7 cellular contexts compared by ENCODE assay signal in genomic region chrX:81201692-81202412, GRCh38. TPM values are rescaled to one million over a fixed set of nuclear protein-coding genes. Genes with fewer than 3 reads are reported as not detected.
DNase-seq lines count a peak whose midpoint lies in the region; ATAC-seq and TF ChIP-seq lines count a peak whose summit lies in the region.

HMGN5 (minus strand) TSS chrX:81201913; CDS start chrX:81121549, 80,364 bp downstream.
SH3BGRL (plus strand) TSS chrX:81202102; CDS start chrX:81202201, 99 bp downstream.

- H3K36me3 ChIP-seq in liver (ENCODE audit: control insufficient read depth in 4 of 4, insufficient read depth in 3 of 4, low read depth in 1 of 4, low read length in 3 of 4): no peaks in the 10 kb centered on the region

- no peak for TF ChIP-seq RAD21 in liver (IDR thresholded peaks at IDR 0.05)

- H3K4me3 ChIP-seq in dorsolateral prefrontal cortex (peak within 1 kb of the TSS; percentile 34 to 82 (median 63)), liver (ENCODE audit: low read depth in 1 of 3, low read length in 3 of 3) (peak within 1 kb of the TSS; percentile 55 to 67 (median 62))

- DNase-seq in NCI-H510A (lab: John Stamatoyannopoulos, UW): peak; percentile 29
- peak; percentile 55 to 59 for DNase-seq in activated CD4-positive, alpha-beta T cell treated with anti-CD3 and anti-CD28 coated beads, Interleukin-2, amount 50 U/mL, for 4 hours
- peak; percentile 19 to 79 (median 68) for DNase-seq in dorsolateral prefrontal cortex
- peak; percentile 60 for DNase-seq in stimulated activated CD4-positive, alpha-beta T cell treated with anti-CD3 and anti-CD28 coated beads, Interleukin-4, amount 100 ng/mL, for 1 hour

- intact Hi-C loops in dorsolateral prefrontal cortex (cut with DNase I): loop anchor here in 1 of 2 donors (10.0 kb wide), 1 partner anchor 53 kb away; no protein-coding TSS in a partner anchor

- ATAC-seq in GM18508 (IDR thresholded peaks at IDR 0.05; ENCODE audit: insufficient read depth, unreplicated experiment) (peak; percentile 73), HG02884 (IDR thresholded peaks at IDR 0.05; ENCODE audit: unreplicated experiment) (peak; percentile 90)

- H3K9me3 ChIP-seq in liver (ENCODE audit: control insufficient read depth in 4 of 4, low read length in 3 of 4): no peaks in the 10 kb centered on the region

- WGBS in liver: under 1% methylated on average over 22 of the region's 22 CpGs

- H3K27ac ChIP-seq in dorsolateral prefrontal cortex (peak within 1 kb of the TSS in 56 of 59 donors; percentile 20 to 91 (median 76)), liver (ENCODE audit: low read depth in 1 of 2, low read length in 2 of 2) (peak within 1 kb of the TSS; percentile 31 to 56)

- H3K9ac ChIP-seq in liver (ENCODE audit: low read depth in 1 of 2, low read length in 2 of 2): peak within 1 kb of the TSS; percentile 34 to 87

- TF ChIP-seq CTCF in dorsolateral prefrontal cortex (IDR thresholded peaks at IDR 0.05 in 54 of 56, conservative IDR thresholded peaks at IDR 0.05 in 2 of 56; ENCODE audit: low read depth in 1 of 56, partially characterized antibody in 56 of 56) (peak in 3 of 56 donors; percentile 7 to 23 (median 11)), liver (IDR thresholded peaks at IDR 0.05; ENCODE audit: low read depth, low read length, missing input control) (no peak)

- H3K27me3 ChIP-seq in dorsolateral prefrontal cortex: peaks cover 0 to 26% (median 0%) of the 10 kb centered on the region in 45 donors
- no peaks in the 10 kb centered on the region for H3K27me3 ChIP-seq in liver (ENCODE audit: control insufficient read depth in 4 of 4, insufficient read depth in 4 of 4, low read length in 3 of 4)

- peaks cover 0 to 3% (median 0%) of the 10 kb centered on the region in 4 donors for H3K4me1 ChIP-seq in liver (ENCODE audit: control insufficient read depth in 4 of 4, insufficient read depth in 4 of 4, low read length in 3 of 4)

TF ChIP-seq in liver, 16 proteins besides CTCF, POLR2A, EP300 and RAD21:
- TF ChIP-seq HNF4A (conservative IDR thresholded peaks at IDR 0.05) (no peak), ZBTB33 (IDR thresholded peaks at IDR 0.05) (peak; percentile 98), NR2F2 (IDR thresholded peaks at IDR 0.05) (no peak), MAX (IDR thresholded peaks at IDR 0.05) (no peak), YY1 (IDR thresholded peaks at IDR 0.05) (peak; percentile 26), TAF1 (conservative IDR thresholded peaks at IDR 0.05) (peak; percentile 28), SP1 (IDR thresholded peaks at IDR 0.05) (no peak), REST (IDR thresholded peaks at IDR 0.05) (no peak), FOXA1 (IDR thresholded peaks at IDR 0.05) (no peak), RXRA (IDR thresholded peaks at IDR 0.05) (no peak), ATF3 (IDR thresholded peaks at IDR 0.05) (no peak), JUND (IDR thresholded peaks at IDR 0.05) (no peak), HNF4G (IDR thresholded peaks at IDR 0.05) (no peak), EGR1 (IDR thresholded peaks at IDR 0.05; ENCODE audit: low read depth in 2 of 2) (no peak), FOXA2 (IDR thresholded peaks at IDR 0.05) (no peak), GABPA (IDR thresholded peaks at IDR 0.05 in 1 of 2, conservative IDR thresholded peaks at IDR 0.05 in 1 of 2) (peak in 1 of 2 donors; percentile 19)

RNA-seq across cellular contexts. Expression of gene HMGN5, which starts in this region (rescaled TPM):
- 10 to 100 TPM in 44 of 120 experiments, 1 to 10 TPM in 76; 3.2 to 17.2 (median 9.2) TPM for total RNA-seq in dorsolateral prefrontal cortex
- total RNA-seq in liver: 1 to 10 TPM; 2.0 to 4.1 TPM
- polyA plus RNA-seq in liver: 10 to 100 TPM in 1 of 2 donors, 1 to 10 TPM in 1; 7.0 to 10.5 TPM

RNA-seq across cellular contexts. Expression of gene SH3BGRL, which starts in this region (rescaled TPM):
- total RNA-seq in dorsolateral prefrontal cortex: 100 to 1,000 TPM in 107 of 120 experiments, 10 to 100 TPM in 13; 85.2 to 159 (median 117) TPM
- 10 to 100 TPM; 15.5 to 64.3 TPM for total RNA-seq in liver
- 10 to 100 TPM; 18.6 to 22.6 TPM for polyA plus RNA-seq in liver

Comparison
In these comparisons a context has a peak if more than half of its experiments do, and no peak if none do; other contexts are left out.
1. Peak in every context shown above with its lines: DNase-seq, ATAC-seq, H3K4me3 ChIP-seq and H3K27ac ChIP-seq.